In the genomic region with DNA sequence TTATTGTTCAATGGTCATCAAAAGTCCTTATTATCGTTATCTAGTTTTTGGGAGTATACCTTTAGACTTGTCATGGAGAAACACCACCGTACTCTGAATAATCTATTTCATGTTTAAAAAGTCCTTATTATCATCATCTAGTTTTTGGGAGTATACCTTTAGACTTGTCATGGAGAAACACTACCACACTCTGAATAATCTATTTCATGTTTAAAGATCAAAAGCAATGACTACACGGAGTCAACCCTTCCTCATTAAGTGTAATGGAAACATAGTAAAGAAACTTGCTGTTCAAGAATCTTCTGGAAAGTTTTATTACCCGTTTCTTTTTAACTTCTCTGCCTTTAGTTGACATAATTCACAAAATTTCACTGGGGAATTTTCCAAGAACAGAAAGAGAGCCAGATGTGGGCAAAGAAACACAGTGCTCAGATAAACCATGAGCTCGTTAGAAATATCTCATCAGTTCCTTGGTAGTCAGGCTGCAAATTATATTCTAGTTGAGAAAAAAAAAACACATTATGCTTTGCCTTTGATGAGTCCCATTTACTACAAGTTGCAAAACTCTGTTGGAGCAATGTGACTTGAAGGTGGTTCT, we compare ENCODE assay signal across 15 cellular contexts.
DNase-seq lines count a peak whose midpoint lies in the region; ATAC-seq and TF ChIP-seq lines count a peak whose summit lies in the region.
"Had no signal": no experiment of that assay in that cellular context is flagged by ENCODE, and none has a peak within 500 bp of the region (broad histone marks: within the 10 kb centered on the region; RNA-seq: fewer than 3 reads in every experiment).

No MANE protein-coding gene starts in this region.

- H3K4me2 ChIP-seq in BLaER1 treated with 17β-estradiol and CSF1 and Interleukin-3, amounts not matched to agents 10 nM and 100 nM = peak overlapping the region; percentile 71 to 88 (median 80)

- in situ Hi-C loops in brain microvascular endothelial cell (cut with HindIII; ENCODE audit: low pct_ligation_motif_present, low sequenced_read_pairs) = no loop called here

- ATAC-seq in HG02763 (IDR thresholded peaks at IDR 0.05; ENCODE audit: unreplicated experiment) = no peak

- no peak overlapping the region for H3K27ac ChIP-seq in BLaER1 treated with 17β-estradiol and CSF1 and Interleukin-3, amounts not matched to agents 10 nM and 100 nM
- peak overlapping the region; percentile 63 for H3K27ac ChIP-seq in brain microvascular endothelial cell

- no peaks in the 10 kb centered on the region for H4K20me1 ChIP-seq in BLaER1 treated with 17β-estradiol and CSF1 and Interleukin-3, amounts not matched to agents 10 nM and 100 nM

- DNase-seq in T-helper 1 cell (no peak), brain microvascular endothelial cell (no peak), mesothelial cell of epicardium (ENCODE audit: low spot score in 2 of 2, unreplicated experiment in 2 of 2) (no peak), NCI-H774 (lab: John Stamatoyannopoulos, UW) (no peak)
- DNase-seq in stimulated activated CD8-positive, alpha-beta memory T cell treated with anti-CD3 and anti-CD28 coated beads, Interleukin-4, amount 100 ng/mL, for 48 hours = no peak
- DNase-seq: 8988T; activated CD4-positive, alpha-beta T cell treated with anti-CD3 and anti-CD28 coated beads for 4 hours; caudate nucleus; COR-L47; H7; NCI-H82; stimulated activated naive CD4-positive, alpha-beta T cell treated with Interleukin-2 at 50 U/mL for 16 hours had no signal

- H3K4me1 ChIP-seq in BLaER1 treated with 17β-estradiol and CSF1 and Interleukin-3, amounts not matched to agents 10 nM and 100 nM = peaks cover 32 to 71% (median 49%) of the 10 kb centered on the region in 10 experiments

- H3K27me3 ChIP-seq in BLaER1 treated with 17β-estradiol and CSF1 and Interleukin-3, amounts not matched to agents 10 nM and 100 nM = no peaks in the 10 kb centered on the region
- no peaks in the 10 kb centered on the region for H3K27me3 ChIP-seq in brain microvascular endothelial cell (replicated peaks)

- H3K9me3 Mint-ChIP-seq in T-helper 1 cell treated with Interleukin-12 subunit alpha and Interleukin-12 subunit beta and Interleukin-4 antibody, amounts not matched to agents 30 μg/mL and 1 μg/mL, for 36 hours = no peaks in the 10 kb centered on the region
- no peaks in the 10 kb centered on the region for H3K9me3 Mint-ChIP-seq in mesothelial cell of epicardium

- TF ChIP-seq CTCF in brain microvascular endothelial cell (IDR thresholded peaks at IDR 0.05; ENCODE audit: low read depth, low read length, missing control alignments) (no peak), mesothelial cell of epicardium (IDR thresholded peaks at IDR 0.05; ENCODE audit: unreplicated experiment) (no peak)

- H3K27ac Mint-ChIP-seq in T-helper 1 cell treated with Interleukin-12 subunit alpha and Interleukin-12 subunit beta and Interleukin-4 antibody, amounts not matched to agents 30 μg/mL and 1 μg/mL, for 36 hours = peak overlapping the region; percentile 60
- H3K27ac Mint-ChIP-seq in mesothelial cell of epicardium = peak overlapping the region; percentile 86

- H3K9me3 ChIP-seq in BLaER1 treated with 17β-estradiol and CSF1 and Interleukin-3, amounts not matched to agents 10 nM and 100 nM (replicated peaks in 1 of 11) = peaks cover 0 to 9% (median 0%) of the 10 kb centered on the region in 11 experiments; a peak in 2 of 22 replicates

- no peak overlapping the region for H3K4me3 ChIP-seq in BLaER1 treated with 17β-estradiol and CSF1 and Interleukin-3, amounts not matched to agents 10 nM and 100 nM
- H3K4me3 ChIP-seq in brain microvascular endothelial cell (ENCODE audit: low read depth, low read length) = no peak overlapping the region

- H3K9ac ChIP-seq in BLaER1 treated with 17β-estradiol and CSF1 and Interleukin-3, amounts not matched to agents 10 nM and 100 nM = no peak overlapping the region; a peak in 1 of 22 replicates

- no peaks in the 10 kb centered on the region for H3K27me3 Mint-ChIP-seq in T-helper 1 cell treated with Interleukin-12 subunit alpha and Interleukin-12 subunit beta and Interleukin-4 antibody, amounts not matched to agents 30 μg/mL and 1 μg/mL, for 36 hours (ENCODE audit: low read depth)
- H3K27me3 Mint-ChIP-seq in mesothelial cell of epicardium (ENCODE audit: low read depth) = no peaks in the 10 kb centered on the region

- H3K36me3 Mint-ChIP-seq in T-helper 1 cell treated with Interleukin-12 subunit alpha and Interleukin-12 subunit beta and Interleukin-4 antibody, amounts not matched to agents 30 μg/mL and 1 μg/mL, for 36 hours (ENCODE audit: low read depth) = peaks cover 5% of the 10 kb centered on the region
- peaks cover 61% of the 10 kb centered on the region for H3K36me3 Mint-ChIP-seq in mesothelial cell of epicardium

- H3K4me3 Mint-ChIP-seq in T-helper 1 cell treated with Interleukin-12 subunit alpha and Interleukin-12 subunit beta and Interleukin-4 antibody, amounts not matched to agents 30 μg/mL and 1 μg/mL, for 36 hours = no peak overlapping the region
- no peak overlapping the region for H3K4me3 Mint-ChIP-seq in mesothelial cell of epicardium

- peaks cover 20% of the 10 kb centered on the region for H3K4me1 Mint-ChIP-seq in T-helper 1 cell treated with Interleukin-12 subunit alpha and Interleukin-12 subunit beta and Interleukin-4 antibody, amounts not matched to agents 30 μg/mL and 1 μg/mL, for 36 hours (ENCODE audit: low read depth)
- H3K4me1 Mint-ChIP-seq in mesothelial cell of epicardium = peaks cover 25% of the 10 kb centered on the region

- peaks cover 6 to 38% (median 18%) of the 10 kb centered on the region in 11 experiments; a peak in 16 of 22 replicates for H3K36me3 ChIP-seq in BLaER1 treated with 17β-estradiol and CSF1 and Interleukin-3, amounts not matched to agents 10 nM and 100 nM
- H3K36me3 ChIP-seq in brain microvascular endothelial cell (replicated peaks) = peaks cover 77% of the 10 kb centered on the region
